16 cellular contexts compared by ENCODE assay signal in genomic region chr11:73508243-73509176, GRCh38.
DNase-seq lines count a peak whose midpoint lies in the region; ATAC-seq, FAIRE-seq and TF ChIP-seq lines count a peak whose summit lies in the region.
"Had no signal": no experiment of that assay in that cellular context is flagged by ENCODE, and none has a peak within 500 bp of the region (broad histone marks: within the 10 kb centered on the region; RNA-seq: fewer than 3 reads in every experiment).

No MANE protein-coding gene starts in this region.

- DNase-seq in GM12891 (ENCODE audit: insufficient read length, low spot score) (no peak), HTR-8/SVneo (ENCODE audit: insufficient read length, low spot score) (no peak), head of caudate nucleus (peak in 36 of 42 donors; percentile 13 to 81 (median 47)), HT-29 (ENCODE audit: low spot score) (no peak), stomach (no peak)
- DNase-seq in natural killer cell treated with Interleukin-12 subunit alpha and Interleukin-12 subunit beta and Interleukin-15 and Interleukin-18, amount 100 ng/mL, for 72 hours (ENCODE audit: low spot score), result no peak
- DNase-seq: CD4-positive, alpha-beta memory T cell; DMS153; DMS79; GF-D8; H9 had no signal

- no peaks in the 10 kb centered on the region for H3K36me3 ChIP-seq in stomach

- no peaks in the 10 kb centered on the region for H3K36me3 Mint-ChIP-seq in natural killer cell treated with Interleukin-12 subunit alpha and Interleukin-12 subunit beta and Interleukin-15 and Interleukin-18, amount 100 ng/mL, for 72 hours

- WGBS in stomach, 5 donors, result 95 to 97% (median 96%) methylated on average over 10 of the region's 10 CpGs

- no peak overlapping the region for H3K4me3 Mint-ChIP-seq in natural killer cell treated with Interleukin-12 subunit alpha and Interleukin-12 subunit beta and Interleukin-15 and Interleukin-18, amount 100 ng/mL, for 72 hours
- H3K4me3 Mint-ChIP-seq: CD14-positive monocyte; CD4-positive, alpha-beta memory T cell; H9 had no signal

- no peak overlapping the region for H3K27ac Mint-ChIP-seq in natural killer cell treated with Interleukin-12 subunit alpha and Interleukin-12 subunit beta and Interleukin-15 and Interleukin-18, amount 100 ng/mL, for 72 hours
- H3K27ac Mint-ChIP-seq: CD4-positive, alpha-beta memory T cell; H9 had no signal

- intact Hi-C loops in head of caudate nucleus (cut with DNase I), result no loop called here
- intact Hi-C loops in stomach (cut with DNase I; ENCODE audit: low total_unique reads), result no loop called here

- H3K4me1 Mint-ChIP-seq in natural killer cell treated with Interleukin-12 subunit alpha and Interleukin-12 subunit beta and Interleukin-15 and Interleukin-18, amount 100 ng/mL, for 72 hours (ENCODE audit: low read depth in 2 of 2), result peaks cover 6 to 18% of the 10 kb centered on the region in 2 donors
- H3K4me1 Mint-ChIP-seq: H9 had no signal

- H3K9me3 Mint-ChIP-seq in natural killer cell treated with Interleukin-12 subunit alpha and Interleukin-12 subunit beta and Interleukin-15 and Interleukin-18, amount 100 ng/mL, for 72 hours, result no peaks in the 10 kb centered on the region

- TF ChIP-seq CTCF in stomach (IDR thresholded peaks at IDR 0.05), result no peak

- FAIRE-seq in GM12891 (lab: Jason Lieb, UNC) (peak; percentile 91), HTR-8/SVneo (lab: Jason Lieb, UNC) (peak; percentile 70)
- FAIRE-seq: A204.1, H1 had no signal

- TF ChIP-seq POLR2A in GM12891 (IDR thresholded peaks at IDR 0.05; ENCODE audit: low read depth, low read length), result no peak
- no peak for TF ChIP-seq POLR2A in stomach (IDR thresholded peaks at IDR 0.05)

- ATAC-seq in natural killer cell treated with Interleukin-12 subunit alpha and Interleukin-12 subunit beta and Interleukin-15 and Interleukin-18, amount 100 ng/mL, for 72 hours, result no peak

- TF ChIP-seq EP300 in stomach (IDR thresholded peaks at IDR 0.05), result no peak

- H3K27me3 Mint-ChIP-seq in natural killer cell treated with Interleukin-12 subunit alpha and Interleukin-12 subunit beta and Interleukin-15 and Interleukin-18, amount 100 ng/mL, for 72 hours, result no peaks in the 10 kb centered on the region
- H3K27me3 Mint-ChIP-seq: CD4-positive, alpha-beta memory T cell had no signal

- H3K27me3 ChIP-seq in stomach, result no peaks in the 10 kb centered on the region
- H3K27me3 ChIP-seq: BLaER1 had no signal

- H3K27ac ChIP-seq in stomach, result no peak overlapping the region
- H3K27ac ChIP-seq: BLaER1, KMS-11 had no signal

- no peak overlapping the region for H3K4me3 ChIP-seq in stomach
- H3K4me3 ChIP-seq: BLaER1 had no signal

- H3K4me1 ChIP-seq in stomach, result peaks cover 0 to 6% (median 0%) of the 10 kb centered on the region in 4 donors
- H3K4me1 ChIP-seq: BLaER1 had no signal

- H3K9me3 ChIP-seq in stomach, result no peaks in the 10 kb centered on the region

TF ChIP-seq in GM12891, 5 proteins besides CTCF, POLR2A, EP300 and RAD21:
- TF ChIP-seq TAF1 (IDR thresholded peaks at IDR 0.05; ENCODE audit: low read depth, low read length) (no peak), POLR2AphosphoS5 (IDR thresholded peaks at IDR 0.05; ENCODE audit: low read depth, low read length) (no peak), PAX5 (IDR thresholded peaks at IDR 0.05; ENCODE audit: insufficient read depth, low read length, severe bottlenecking) (no peak), POU2F2 (IDR thresholded peaks at IDR 0.05; ENCODE audit: low read depth, low read length) (no peak), SPI1 (IDR thresholded peaks at IDR 0.05; ENCODE audit: low read depth, low read length) (no peak)

Comparison
In these comparisons a context has a peak if more than half of its experiments do, and no peak if none do; other contexts are left out.
1. DNase-seq: peak in head of caudate nucleus (36 of 42); none in GM12891 (single experiment), HTR-8/SVneo (single experiment), natural killer cell treated with Interleukin-12 subunit alpha and Interleukin-12 subunit beta and Interleukin-15 and Interleukin-18, amount 100 ng/mL, for 72 hours (single experiment), HT-29 (single experiment) and stomach (single experiment).